Comparison of ENCODE assay signal across 18 cellular contexts in genomic region chr10:126917975-126918908, GRCh38. TPM values are rescaled to one million over a fixed set of nuclear protein-coding genes. Genes with fewer than 3 reads are reported as not detected.
A peak's percentile ranks its signal among the peaks of the same experiment; 100 is the strongest.
DNase-seq lines count a peak whose midpoint lies in the region; ATAC-seq, FAIRE-seq and TF ChIP-seq lines count a peak whose summit lies in the region.
"Had no signal": no experiment of that assay in that cellular context is flagged by ENCODE, and none has a peak within 500 bp of the region (broad histone marks: within the 10 kb centered on the region; RNA-seq: fewer than 3 reads in every experiment).

No MANE protein-coding gene starts in this region.

- no peak for DNase-seq in HepG2 (ENCODE audit: low spot score)
- no peak for DNase-seq in left cardiac atrium
- DNase-seq in neural progenitor cell (ENCODE audit: low spot score) = peak; percentile 39
- no peak for DNase-seq in NCI-H748 (lab: John Stamatoyannopoulos, UW; ENCODE audit: unreplicated experiment)
- DNase-seq in stimulated activated CD4-positive, alpha-beta T cell treated with anti-CD3 and anti-CD28 coated beads, Interleukin-4, amount 100 ng/mL, for 24 hours = no peak
- DNase-seq in stimulated activated CD4-positive, alpha-beta T cell treated with anti-CD3 and anti-CD28 coated beads, Interleukin-4, amount 100 ng/mL, for 1 hour = no peak
- DNase-seq: activated CD8-positive, alpha-beta memory T cell treated with anti-CD3 and anti-CD28 coated beads, Interleukin-2, amount 10 ng/mL, durations not matched to agents 7 days and 5 days; activated naive CD4-positive, alpha-beta T cell; H9; NCI-H2081; Peyer's patch; T-cell had no signal

- peaks cover 4% of the 10 kb centered on the region for H3K4me1 Mint-ChIP-seq in neural progenitor cell
- H3K4me1 Mint-ChIP-seq: activated CD8-positive, alpha-beta memory T cell treated with anti-CD3 and anti-CD28 coated beads, Interleukin-2, amount 10 ng/mL, durations not matched to agents 7 days and 5 days; stimulated activated memory B cell treated with anti-CD40 and anti-IgM and Interleukin-4, amounts not matched to agents 10 μg/mL and 1 μg/mL and 100 μg/mL, for 72 hours; T-cell had no signal

- H3K36me3 ChIP-seq in liver (ENCODE audit: control insufficient read depth in 4 of 4, insufficient read depth in 3 of 4, low read depth in 1 of 4, low read length in 3 of 4) = no peaks in the 10 kb centered on the region
- no peaks in the 10 kb centered on the region; a peak in 2 of 5 replicates for H3K36me3 ChIP-seq in HepG2 (replicated peaks in 1 of 2; ENCODE audit: control insufficient read depth in 1 of 2, insufficient read depth in 2 of 2, low read length in 2 of 2)
- no peaks in the 10 kb centered on the region for H3K36me3 ChIP-seq in neural progenitor cell
- H3K36me3 ChIP-seq: Peyer's patch had no signal

- peak overlapping the region; percentile 21 to 64 for H3K27ac ChIP-seq in liver (ENCODE audit: low read depth in 1 of 2, low read length in 2 of 2)
- H3K27ac ChIP-seq in HepG2 (ENCODE audit: extremely low read length, insufficient read depth, low read length) = no peak overlapping the region
- H3K27ac ChIP-seq in neural progenitor cell = no peak overlapping the region
- H3K27ac ChIP-seq: Peyer's patch had no signal

- TF ChIP-seq CTCF in liver (IDR thresholded peaks at IDR 0.05; ENCODE audit: low read depth, low read length, missing input control) (no peak), HepG2 (CRISPR knock-in tag; IDR thresholded peaks at IDR 0.05) (no peak), neural progenitor cell (IDR thresholded peaks at IDR 0.05) (no peak)

- H3K27ac Mint-ChIP-seq in neural progenitor cell = peak overlapping the region; percentile 22
- H3K27ac Mint-ChIP-seq: activated CD8-positive, alpha-beta memory T cell treated with anti-CD3 and anti-CD28 coated beads, Interleukin-2, amount 10 ng/mL, durations not matched to agents 7 days and 5 days; natural killer cell treated with Interleukin-12 subunit alpha and Interleukin-12 subunit beta and Interleukin-15 and Interleukin-18, amount 100 ng/mL, for 72 hours; stimulated activated memory B cell treated with anti-CD40 and anti-IgM and Interleukin-4, amounts not matched to agents 10 μg/mL and 1 μg/mL and 100 μg/mL, for 72 hours; T-cell had no signal

- peaks cover 6 to 28% (median 23%) of the 10 kb centered on the region in 4 donors for H3K4me1 ChIP-seq in liver (ENCODE audit: control insufficient read depth in 4 of 4, insufficient read depth in 4 of 4, low read length in 3 of 4)
- H3K4me1 ChIP-seq in HepG2 (ENCODE audit: insufficient read depth, low read length) = no peaks in the 10 kb centered on the region
- peaks cover 21% of the 10 kb centered on the region for H3K4me1 ChIP-seq in neural progenitor cell

- POLR2A ChIA-PET in HepG2 (lab: Yijun Ruan, JAX) = no interaction called here

- TF ChIP-seq EP300 in HepG2 (IDR thresholded peaks at IDR 0.05; ENCODE audit: low read depth in 2 of 2, low read length in 2 of 2) (no peak), HepG2 (CRISPR knock-in tag; IDR thresholded peaks at IDR 0.05; ENCODE audit: borderline replicate concordance) (no peak)

- FAIRE-seq in HepG2 (lab: Jason Lieb, UNC) = no peak
- FAIRE-seq: urothelium cell line had no signal

- peaks cover 12% of the 10 kb centered on the region for H3K9me3 Mint-ChIP-seq in neural progenitor cell

- intact Hi-C loops in HepG2 (cut with micrococcal nuclease; ENCODE audit: unreplicated experiment) = no loop called here
- intact Hi-C loops in left cardiac atrium (cut with DNase I) = no loop called here

- no peaks in the 10 kb centered on the region for H3K9me3 ChIP-seq in liver (ENCODE audit: control insufficient read depth in 4 of 4, low read length in 3 of 4)
- H3K9me3 ChIP-seq in HepG2 (ENCODE audit: low read length) = no peaks in the 10 kb centered on the region
- H3K9me3 ChIP-seq in neural progenitor cell (ENCODE audit: low read depth) = no peaks in the 10 kb centered on the region
- H3K9me3 ChIP-seq: Peyer's patch had no signal

- CTCF ChIA-PET in HepG2 (lab: Yijun Ruan, JAX; ENCODE audit: low intra/inter-chr PET ratio, low total read pairs) = no interaction called here

- no peak for ATAC-seq in HepG2
- ATAC-seq in left cardiac atrium = peak; percentile 16 to 17
- ATAC-seq in HG02642 (IDR thresholded peaks at IDR 0.05; ENCODE audit: poor library complexity, unreplicated experiment) = no peak
- ATAC-seq: activated CD8-positive, alpha-beta memory T cell treated with anti-CD3 and anti-CD28 coated beads, Interleukin-2, amount 10 ng/mL, durations not matched to agents 7 days and 5 days; natural killer cell treated with Interleukin-12 subunit alpha and Interleukin-12 subunit beta and Interleukin-15 and Interleukin-18, amount 100 ng/mL, for 72 hours; stimulated activated memory B cell treated with anti-CD40 and anti-IgM and Interleukin-4, amounts not matched to agents 10 μg/mL and 1 μg/mL and 100 μg/mL, for 72 hours; T-cell had no signal

- H2AFZ ChIP-seq in HepG2 (ENCODE audit: low read length) = no peak overlapping the region
- no peak overlapping the region for H2AFZ ChIP-seq in neural progenitor cell (replicated peaks)

- H3F3A ChIP-seq in neural progenitor cell (ENCODE audit: low read depth) = no peaks in the 10 kb centered on the region

- WGBS in liver = 68% methylated on average over 24 of the region's 24 CpGs
- WGBS in HepG2 (ENCODE audit: low lambda C conversion rate) = 80% methylated on average over 8 of the region's 24 CpGs

- no peaks in the 10 kb centered on the region for H3K27me3 ChIP-seq in liver (ENCODE audit: control insufficient read depth in 4 of 4, insufficient read depth in 4 of 4, low read length in 3 of 4)
- H3K27me3 ChIP-seq in HepG2 (ENCODE audit: control insufficient read depth in 1 of 2, insufficient read depth in 2 of 2, low read length in 2 of 2) = no peaks in the 10 kb centered on the region
- H3K27me3 ChIP-seq in neural progenitor cell = no peaks in the 10 kb centered on the region
- H3K27me3 ChIP-seq: Peyer's patch had no signal

- peaks cover 28% of the 10 kb centered on the region for H3K36me3 Mint-ChIP-seq in neural progenitor cell
- H3K36me3 Mint-ChIP-seq: activated CD8-positive, alpha-beta memory T cell treated with anti-CD3 and anti-CD28 coated beads, Interleukin-2, amount 10 ng/mL, durations not matched to agents 7 days and 5 days; natural killer cell treated with Interleukin-12 subunit alpha and Interleukin-12 subunit beta and Interleukin-15 and Interleukin-18, amount 100 ng/mL, for 72 hours; stimulated activated memory B cell treated with anti-CD40 and anti-IgM and Interleukin-4, amounts not matched to agents 10 μg/mL and 1 μg/mL and 100 μg/mL, for 72 hours; T-cell had no signal

- H3K79me2 ChIP-seq in HepG2 (ENCODE audit: insufficient read depth, low read length) = peaks cover 52% of the 10 kb centered on the region
- peaks cover 98% of the 10 kb centered on the region for H3K79me2 ChIP-seq in neural progenitor cell (ENCODE audit: low read depth)

- H3K4me3 ChIP-seq in liver (ENCODE audit: low read depth in 1 of 3, low read length in 3 of 3) = no peak overlapping the region
- H3K4me3 ChIP-seq in HepG2 (replicated peaks in 1 of 3; ENCODE audit: insufficient read depth in 1 of 3, low read depth in 2 of 3, low read length in 3 of 3) = no peak overlapping the region
- no peak overlapping the region for H3K4me3 ChIP-seq in neural progenitor cell
- H3K4me3 ChIP-seq: lung, Peyer's patch had no signal

- no TSS peak for BruUV-seq in HepG2 (replicated peaks; lab: Mats Ljungman, UMichigan)

- no peak overlapping the region for H3K4me2 ChIP-seq in HepG2 (ENCODE audit: low read depth, low read length)
- H3K4me2 ChIP-seq in neural progenitor cell = peak overlapping the region; percentile 31

- H3K27me3 Mint-ChIP-seq in neural progenitor cell (ENCODE audit: insufficient read depth, low read depth) = peaks cover 7% of the 10 kb centered on the region
- H3K27me3 Mint-ChIP-seq: activated CD8-positive, alpha-beta memory T cell treated with anti-CD3 and anti-CD28 coated beads, Interleukin-2, amount 10 ng/mL, durations not matched to agents 7 days and 5 days; natural killer cell treated with Interleukin-12 subunit alpha and Interleukin-12 subunit beta and Interleukin-15 and Interleukin-18, amount 100 ng/mL, for 72 hours; stimulated activated memory B cell treated with anti-CD40 and anti-IgM and Interleukin-4, amounts not matched to agents 10 μg/mL and 1 μg/mL and 100 μg/mL, for 72 hours had no signal

- H3K9ac ChIP-seq in liver (ENCODE audit: low read depth in 1 of 2, low read length in 2 of 2) (no peak overlapping the region), HepG2 (ENCODE audit: insufficient read depth, low read depth, low read length) (no peak overlapping the region), neural progenitor cell (peak overlapping the region; percentile 20)

- no peak for TF ChIP-seq RAD21 in liver (IDR thresholded peaks at IDR 0.05)
- TF ChIP-seq RAD21 in HepG2 (CRISPR knock-in tag; IDR thresholded peaks at IDR 0.05) = no peak

- H3K4me3 Mint-ChIP-seq in neural progenitor cell = no peak overlapping the region
- H3K4me3 Mint-ChIP-seq: activated CD8-positive, alpha-beta memory T cell treated with anti-CD3 and anti-CD28 coated beads, Interleukin-2, amount 10 ng/mL, durations not matched to agents 7 days and 5 days; H9; natural killer cell treated with Interleukin-12 subunit alpha and Interleukin-12 subunit beta and Interleukin-15 and Interleukin-18, amount 100 ng/mL, for 72 hours; stimulated activated memory B cell treated with anti-CD40 and anti-IgM and Interleukin-4, amounts not matched to agents 10 μg/mL and 1 μg/mL and 100 μg/mL, for 72 hours; T-cell had no signal

- no peak for TF ChIP-seq POLR2A in HepG2 (IDR thresholded peaks at IDR 0.05; ENCODE audit: insufficient read depth in 1 of 2, low read depth in 2 of 2, low read length in 2 of 2)

- H4K20me1 ChIP-seq in HepG2 (ENCODE audit: insufficient read depth, low read length) (0 out of 2 replicates have a peak, but pooled peaks cover 4% of the 10 kb centered on the region), neural progenitor cell (ENCODE audit: low read depth) (peaks cover 29% of the 10 kb centered on the region)

- in situ Hi-C loops in HepG2 (cut with HindIII; ENCODE audit: extremely low pct_ligation_motif_present, low pct_unique_long_range_greater_than_20kb) = no loop called here

RNA-seq across cellular contexts. Expression of gene DOCK1, which starts 13.0 kb away (rescaled TPM):
- total RNA-seq in liver (10 to 100 TPM; 10.0 to 28.8 TPM), HepG2 (2016; rRNA removed; fragmentation: Illumina TruSeq; extraction: Trizol) (25.5 and 29.1 TPM in 2 replicates), left cardiac atrium (10 to 100 TPM; 19.5 to 27.3 TPM), neural progenitor cell (ENCODE audit: low replicate concordance) (67.0 and 72.6 TPM in 2 replicates)
- polyA plus RNA-seq in liver (1 to 10 TPM; 3.8 to 8.2 TPM), HepG2 (2011; rRNA removed) (8.1 and 8.3 TPM in 2 replicates)
- 22.3 and 25.5 TPM in 2 replicates for total RNA-seq in HepG2 (2016; cell fraction: cytosol; rRNA removed; fragmentation: Illumina TruSeq; extraction: Trizol; ENCODE audit: low read depth)
- total RNA-seq in HepG2 (2016; cell fraction: insoluble cytoplasmic fraction; rRNA removed; fragmentation: Illumina TruSeq; extraction: Trizol) = 23.0 and 25.1 TPM in 2 replicates
- 17.4 TPM in 2 replicates for total RNA-seq in HepG2 (2016; cell fraction: membrane; rRNA removed; fragmentation: Illumina TruSeq; extraction: Trizol)
- 46.0 and 55.5 TPM in 2 replicates for total RNA-seq in HepG2 (2016; cell fraction: nucleus; rRNA removed; fragmentation: Illumina TruSeq; extraction: Trizol)
- 6.6 and 8.0 TPM in 2 replicates for polyA plus RNA-seq in HepG2 (2011; cell fraction: cytosol; rRNA removed)
- polyA plus RNA-seq in HepG2 (2011; cell fraction: nucleus; rRNA removed) = 10.1 and 12.3 TPM in 2 replicates
- 11.9 and 14.3 TPM in 2 replicates for polyA plus RNA-seq in HepG2 (2012)
- polyA plus RNA-seq in HepG2 (2016; cell fraction: cytosol; fragmentation: Illumina TruSeq; extraction: Trizol; ENCODE audit: low read depth) = 0.50 and 0.71 TPM in 2 replicates
- polyA plus RNA-seq in HepG2 (2016; cell fraction: insoluble cytoplasmic fraction; fragmentation: Illumina TruSeq; extraction: Trizol; ENCODE audit: low read depth) = 13.8 and 18.7 TPM in 2 replicates
- polyA plus RNA-seq in HepG2 (2016; cell fraction: membrane; fragmentation: Illumina TruSeq; extraction: Trizol; ENCODE audit: low read depth) = 2.1 and 3.7 TPM in 2 replicates
- polyA plus RNA-seq in HepG2 (2016; cell fraction: nucleus; fragmentation: Illumina TruSeq; extraction: Trizol; ENCODE audit: insufficient read depth, low read depth) = 15.6 and 18.3 TPM in 2 replicates
- 18.0 and 25.9 TPM in 2 replicates for polyA minus RNA-seq in HepG2 (2011; rRNA and poly(A)+ RNA removed; ENCODE audit: low replicate concordance)
- 10.6 and 15.4 TPM in 2 replicates for polyA minus RNA-seq in HepG2 (2011; cell fraction: cytosol; rRNA and poly(A)+ RNA removed)
- 47.3 and 50.0 TPM in 2 replicates for polyA minus RNA-seq in HepG2 (2011; cell fraction: nucleus; rRNA and poly(A)+ RNA removed)

Comparison
In these comparisons a context has a peak if more than half of its experiments do, and no peak if none do; other contexts are left out.
1. H3K27ac ChIP-seq: peak in liver (2 of 2); none in HepG2 (single experiment) and neural progenitor cell (single experiment).
2. ATAC-seq: peak in left cardiac atrium (2 of 2); none in HepG2 (single experiment) and HG02642 (single experiment).